Comparison of ENCODE assay signal across 12 cellular contexts in the genomic region with DNA sequence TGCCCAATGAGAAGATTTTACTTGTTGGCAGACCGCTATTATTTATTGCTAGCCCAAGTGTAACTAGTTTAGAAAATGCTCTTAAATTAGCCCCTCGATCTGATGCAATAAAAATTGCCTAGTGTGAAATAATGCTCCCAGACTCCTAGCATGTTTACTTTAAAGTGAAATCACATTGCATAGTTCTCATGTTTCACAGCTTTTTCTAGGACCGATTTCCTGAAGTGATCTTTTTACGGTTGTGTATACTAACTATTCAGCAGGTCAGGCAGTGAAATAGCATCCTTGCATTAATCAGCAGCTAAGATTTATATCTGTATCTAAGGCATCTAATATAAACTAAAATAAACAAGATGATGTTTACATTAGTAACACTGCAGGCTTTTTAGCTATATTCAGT. TPM values are rescaled to one million over a fixed set of nuclear protein-coding genes. Genes with fewer than 3 reads are reported as not detected.
DNase-seq lines count a peak whose midpoint lies in the region; TF ChIP-seq lines count a peak whose summit lies in the region.
"Had no signal": no experiment of that assay in that cellular context is flagged by ENCODE, and none has a peak within 500 bp of the region (broad histone marks: within the 10 kb centered on the region; RNA-seq: fewer than 3 reads in every experiment).

No MANE protein-coding gene starts in this region.

- H2AFZ ChIP-seq in osteoblast (ENCODE audit: low read length), result no peak overlapping the region

- peak overlapping the region; percentile 63 for H3K4me2 ChIP-seq in osteoblast (ENCODE audit: insufficient read depth, low read length)

- no peaks in the 10 kb centered on the region for H4K20me1 ChIP-seq in osteoblast (ENCODE audit: insufficient read depth, low read length)

- no peak overlapping the region for H3K9ac ChIP-seq in colonic mucosa (ENCODE audit: low read depth in 2 of 2, low read length in 2 of 2)

- H3K27me3 ChIP-seq in osteoblast (ENCODE audit: insufficient read depth, low read length) (no peaks in the 10 kb centered on the region), colonic mucosa (no peaks in the 10 kb centered on the region)
- H3K27me3 ChIP-seq: esophagus muscularis mucosa had no signal

- H3K4me1 ChIP-seq in osteoblast (ENCODE audit: insufficient read depth, low read length), result peaks cover 4% of the 10 kb centered on the region
- H3K4me1 ChIP-seq in colonic mucosa, result no peaks in the 10 kb centered on the region

- intact Hi-C loops in colonic mucosa (cut with DNase I), result no loop called here

- no peak overlapping the region for H3K4me3 ChIP-seq in cardiac fibroblast (replicated peaks in 1 of 2; ENCODE audit: low read depth in 2 of 2, low read length in 2 of 2)
- peak overlapping the region; percentile 3 for H3K4me3 ChIP-seq in osteoblast (ENCODE audit: insufficient read depth, low read length)
- no peak overlapping the region for H3K4me3 ChIP-seq in colonic mucosa
- H3K4me3 ChIP-seq: esophagus muscularis mucosa had no signal

- H3K27ac ChIP-seq in osteoblast (ENCODE audit: low read depth, low read length) (peak overlapping the region; percentile 61), colonic mucosa (no peak overlapping the region)
- H3K27ac ChIP-seq: esophagus muscularis mucosa had no signal

- peak; percentile 68 for DNase-seq in ELR (ENCODE audit: low read depth)
- peak; percentile 13 for DNase-seq in NCI-H2107 (lab: John Stamatoyannopoulos, UW)
- peak; percentile 64 to 73 for DNase-seq in cardiac fibroblast (ENCODE audit: low read depth in 2 of 2)
- peak; percentile 72 for DNase-seq in osteoblast (ENCODE audit: insufficient read length, low spot score, missing footprints)
- no peak for DNase-seq in GM10266 (ENCODE audit: extremely low spot score)
- no peak for DNase-seq in hypothalamus (lab: John Stamatoyannopoulos, UW)
- no peak for DNase-seq in HuH-7.5 (ENCODE audit: low spot score)
- DNase-seq in colonic mucosa, result no peak
- DNase-seq: activated naive CD4-positive, alpha-beta T cell treated with anti-CD3 and anti-CD28 coated beads, Interleukin-2, amount 10 ng/mL, durations not matched to agents 7 days and 5 days; midbrain; stimulated activated CD4-positive, alpha-beta T cell treated with anti-CD3 and anti-CD28 coated beads, Interleukin-1b, Interleukin-23, amount 100 ng/mL, for 48 hours had no signal

- TF ChIP-seq CTCF in cardiac fibroblast (IDR thresholded peaks at IDR 0.05; ENCODE audit: low read depth, low read length) (no peak), osteoblast (IDR thresholded peaks at IDR 0.05; ENCODE audit: extremely low read depth, low read depth, low read length) (no peak), GM10266 (IDR thresholded peaks at IDR 0.05; ENCODE audit: control insufficient read depth, insufficient read depth, low read depth, missing control alignments) (no peak), colonic mucosa (IDR thresholded peaks at IDR 0.05) (no peak)

- no peaks in the 10 kb centered on the region for H3K36me3 ChIP-seq in osteoblast (ENCODE audit: insufficient read depth, low read length)
- no peaks in the 10 kb centered on the region for H3K36me3 ChIP-seq in colonic mucosa
- H3K36me3 ChIP-seq: esophagus muscularis mucosa had no signal

- no peaks in the 10 kb centered on the region for H3K9me3 ChIP-seq in osteoblast (ENCODE audit: low read depth, low read length)
- H3K9me3 ChIP-seq in colonic mucosa, result no peaks in the 10 kb centered on the region
- H3K9me3 ChIP-seq: esophagus muscularis mucosa had no signal

- no peaks in the 10 kb centered on the region for H3K79me2 ChIP-seq in osteoblast (ENCODE audit: insufficient read depth, low read length)

RNA-seq across cellular contexts. Expression of gene PMS1, which starts 52.4 kb away (rescaled TPM):
- total RNA-seq in osteoblast (29.3 and 30.6 TPM in 2 replicates), colonic mucosa (10 to 100 TPM; 11.2 to 14.3 TPM)

RNA-seq across cellular contexts. Expression of gene ORMDL1, which starts 52.5 kb away (rescaled TPM):
- total RNA-seq in osteoblast (42.3 and 46.3 TPM in 2 replicates), colonic mucosa (10 to 100 TPM; 28.2 to 32.4 TPM)

Comparison
In these comparisons a context has a peak if more than half of its experiments do, and no peak if none do; other contexts are left out.
1. DNase-seq: peak in ELR (single experiment), NCI-H2107 (single experiment), cardiac fibroblast (2 of 2) and osteoblast (single experiment); none in GM10266 (single experiment), hypothalamus (0 of 51), HuH-7.5 (single experiment) and colonic mucosa (single experiment).